In genomic region chr2:96868555-96869280, GRCh38 we compare ENCODE assay signal across 8 cellular contexts. TPM values are rescaled to one million over a fixed set of nuclear protein-coding genes. Genes with fewer than 3 reads are reported as not detected.
DNase-seq lines count a peak whose midpoint lies in the region; ATAC-seq and TF ChIP-seq lines count a peak whose summit lies in the region.

No MANE protein-coding gene starts in this region.

- H3K9me3 Mint-ChIP-seq in activated CD4-positive, alpha-beta T cell treated with anti-CD3 and anti-CD28 coated beads for 36 hours (ENCODE audit: low read depth): no peaks in the 10 kb centered on the region

- peaks cover 44 to 81% (median 75%) of the 10 kb centered on the region in 4 donors for H3K4me1 ChIP-seq in esophagus muscularis mucosa
- H3K4me1 ChIP-seq in mucosa of stomach (ENCODE audit: control insufficient read depth, insufficient read depth, low read length): peaks cover 30% of the 10 kb centered on the region

- no peak for TF ChIP-seq EP300 in esophagus muscularis mucosa (IDR thresholded peaks at IDR 0.05)

- H3K27ac Mint-ChIP-seq in activated CD4-positive, alpha-beta T cell treated with anti-CD3 and anti-CD28 coated beads for 36 hours: peak overlapping the region; percentile 83

- H3K27me3 ChIP-seq in esophagus muscularis mucosa (no peaks in the 10 kb centered on the region), mucosa of stomach (ENCODE audit: control insufficient read depth, insufficient read depth, low read length) (peaks cover 12% of the 10 kb centered on the region)

- peaks cover 6% of the 10 kb centered on the region for H3K27me3 Mint-ChIP-seq in activated CD4-positive, alpha-beta T cell treated with anti-CD3 and anti-CD28 coated beads for 36 hours

- peaks cover 41% of the 10 kb centered on the region for H3K4me1 Mint-ChIP-seq in activated CD4-positive, alpha-beta T cell treated with anti-CD3 and anti-CD28 coated beads for 36 hours

- H3K9ac ChIP-seq in mucosa of stomach (ENCODE audit: low read length): peak overlapping the region; percentile 86

- WGBS in esophagus muscularis mucosa: 0% methylated on average over 3 of the region's 76 CpGs

- TF ChIP-seq POLR2A in esophagus muscularis mucosa (IDR thresholded peaks at IDR 0.05; ENCODE audit: low read depth): peak; percentile 33

- peaks cover 2% of the 10 kb centered on the region for H3K36me3 Mint-ChIP-seq in activated CD4-positive, alpha-beta T cell treated with anti-CD3 and anti-CD28 coated beads for 36 hours (ENCODE audit: low read depth)

- peak overlapping the region; percentile 98 to 100 (median 99) for H3K27ac ChIP-seq in esophagus muscularis mucosa (replicated peaks in 1 of 4)
- peak overlapping the region; percentile 99 for H3K27ac ChIP-seq in substantia nigra (ENCODE audit: low read depth, low read length, poor library complexity, severe bottlenecking)

- H3K36me3 ChIP-seq in esophagus muscularis mucosa (peaks cover 21 to 41% (median 38%) of the 10 kb centered on the region in 4 donors), mucosa of stomach (ENCODE audit: control insufficient read depth, insufficient read depth, low read length) (no peaks in the 10 kb centered on the region)

- H3K4me3 Mint-ChIP-seq in activated CD4-positive, alpha-beta T cell treated with anti-CD3 and anti-CD28 coated beads for 36 hours: peak overlapping the region; percentile 78

- intact Hi-C loops in activated CD4-positive, alpha-beta T cell treated with anti-CD3 and anti-CD28 coated beads for 36 hours (cut with DNase I, micrococcal nuclease): loop anchor here (1.0 to 5.0 kb wide), 4 partner anchors 9 to 794 kb away; partner anchors contain the start of genes ACTR1B (in 1 of the 2), ANKRD39 (in 1 of the 2) and CNNM3 (in 1 of the 2)
- intact Hi-C loops in esophagus muscularis mucosa (cut with DNase I): loop anchor here (1.0 kb wide), 1 partner anchor 39 kb away; no protein-coding TSS in a partner anchor

- peak; percentile 52 for ATAC-seq in activated CD4-positive, alpha-beta T cell treated with anti-CD3 and anti-CD28 coated beads for 36 hours
- peak; percentile 36 for ATAC-seq in HG03135 (IDR thresholded peaks at IDR 0.05; ENCODE audit: unreplicated experiment)

- CTCF ChIA-PET in activated CD4-positive, alpha-beta T cell treated with anti-CD3 and anti-CD28 coated beads for 36 hours (lab: Charles Lee): interaction anchor here (0.5 to 2.8 kb wide), 6 partner anchors 10 to 94 kb away, joined by 3 to 17 read pairs (median 6); partner anchors contain the start of gene ANKRD39

- H3K9me3 ChIP-seq in esophagus muscularis mucosa (no peaks in the 10 kb centered on the region), mucosa of stomach (ENCODE audit: control insufficient read depth, low read length) (no peaks in the 10 kb centered on the region)

- POLR2A ChIA-PET in activated CD4-positive, alpha-beta T cell treated with anti-CD3 and anti-CD28 coated beads for 36 hours (lab: Charles Lee): interaction anchor here (1.2 kb wide), 1 partner anchor 11 kb away, joined by 7 read pairs; the partner anchor contains the start of gene ANKRD39

- peak; percentile 43 to 64 (median 56) for TF ChIP-seq CTCF in esophagus muscularis mucosa (IDR thresholded peaks at IDR 0.05)

- peak; percentile 77 for DNase-seq in activated CD4-positive, alpha-beta T cell treated with anti-CD3 and anti-CD28 coated beads for 36 hours
- no peak for DNase-seq in activated CD4-positive, alpha-beta T cell treated with anti-CD3 and anti-CD28 coated beads for 1 hour
- DNase-seq in NCI-H82 treated with DMSO at 0.1 percent for 48 hours (lab: John Stamatoyannopoulos, UW; ENCODE audit: unreplicated experiment): peak; percentile 22
- DNase-seq in activated T-cell treated with anti-CD3 and anti-CD28 coated beads, Interleukin-2, amount 50 U/mL, for 48 hours: peak; percentile 77 to 78
- no peak for DNase-seq in esophagus muscularis mucosa (ENCODE audit: extremely low spot score)
- DNase-seq in substantia nigra (lab: John Stamatoyannopoulos, UW): peak in 44 of 49 donors; percentile 36 to 94 (median 72)

- H3K4me3 ChIP-seq in esophagus muscularis mucosa: peak overlapping the region; percentile 89 to 99 (median 90)
- H3K4me3 ChIP-seq in mucosa of stomach (ENCODE audit: low read length): peak overlapping the region; percentile 34

RNA-seq across cellular contexts. Expression of gene SEMA4C, which starts 1.2 kb away (rescaled TPM):
- 1 to 10 TPM; 7.5 to 9.6 TPM for total RNA-seq in activated CD4-positive, alpha-beta T cell treated with anti-CD3 and anti-CD28 coated beads for 36 hours
- 10 to 100 TPM; 54.4 to 82.7 (median 75.4) TPM for total RNA-seq in esophagus muscularis mucosa

RNA-seq across cellular contexts. Expression of gene ANKRD39, which starts 10.9 kb away (rescaled TPM):
- total RNA-seq in activated CD4-positive, alpha-beta T cell treated with anti-CD3 and anti-CD28 coated beads for 36 hours: 10 to 100 TPM; 23.0 to 23.6 TPM
- 10 to 100 TPM; 12.4 to 17.2 (median 14.7) TPM for total RNA-seq in esophagus muscularis mucosa

RNA-seq across cellular contexts. Expression of gene ANKRD23, which starts 24.9 kb away (rescaled TPM):
- total RNA-seq in activated CD4-positive, alpha-beta T cell treated with anti-CD3 and anti-CD28 coated beads for 36 hours: 1 to 10 TPM; 5.1 to 5.3 TPM
- total RNA-seq in esophagus muscularis mucosa: 1 to 10 TPM; 2.2 to 6.0 (median 4.2) TPM

RNA-seq across cellular contexts. Expression of gene CNNM3, which starts 52.6 kb away (rescaled TPM):
- 10 to 100 TPM; 19.2 to 31.2 TPM for total RNA-seq in activated CD4-positive, alpha-beta T cell treated with anti-CD3 and anti-CD28 coated beads for 36 hours
- total RNA-seq in esophagus muscularis mucosa: 10 to 100 TPM; 11.8 to 30.3 (median 22.1) TPM

Comparison
In these comparisons a context has a peak if more than half of its experiments do, and no peak if none do; other contexts are left out.
1. DNase-seq: peak in activated CD4-positive, alpha-beta T cell treated with anti-CD3 and anti-CD28 coated beads for 36 hours (single experiment), NCI-H82 treated with DMSO at 0.1 percent for 48 hours (single experiment), activated T-cell treated with anti-CD3 and anti-CD28 coated beads, Interleukin-2, amount 50 U/mL, for 48 hours (2 of 2) and substantia nigra (44 of 49); none in activated CD4-positive, alpha-beta T cell treated with anti-CD3 and anti-CD28 coated beads for 1 hour (single experiment) and esophagus muscularis mucosa (single experiment).
2. RNA of gene SEMA4C, which starts 1.2 kb away (total RNA-seq): 54.4 to 82.7 TPM in esophagus muscularis mucosa; 7.5 to 9.6 TPM in activated CD4-positive, alpha-beta T cell treated with anti-CD3 and anti-CD28 coated beads for 36 hours; every median in the first group is over 4 times any median in the second.